Comparison of ENCODE assay signal across 8 cellular contexts in genomic region chr11:44095506-44096359, GRCh38. TPM values are rescaled to one million over a fixed set of nuclear protein-coding genes. Genes with fewer than 3 reads are reported as not detected.
DNase-seq lines count a peak whose midpoint lies in the region; ATAC-seq and TF ChIP-seq lines count a peak whose summit lies in the region.

TSS of gene EXT2 (plus strand) at chr11:44095678. CDS start at chr11:44107713, 12,035 bp downstream.

- peak; percentile 54 for TF ChIP-seq POLR2A in transverse colon (IDR thresholded peaks at IDR 0.05)

- H3K27ac ChIP-seq in cardiac muscle cell (peak within 1 kb of the TSS; percentile 86), transverse colon (peak within 1 kb of the TSS; percentile 75 to 89 (median 84))

- peak; percentile 98 for TF ChIP-seq CTCF in GM12874 (IDR thresholded peaks at IDR 0.05; ENCODE audit: insufficient read depth, low read depth, low read length)
- TF ChIP-seq CTCF in cardiac muscle cell (IDR thresholded peaks at IDR 0.05; ENCODE audit: low read depth, low read length): peak; percentile 86
- peak; percentile 76 to 90 (median 88) for TF ChIP-seq CTCF in transverse colon (IDR thresholded peaks at IDR 0.05)

- H3K4me1 ChIP-seq in cardiac muscle cell (ENCODE audit: low read depth) (no peaks in the 10 kb centered on the region), transverse colon (peaks cover 7 to 24% (median 11%) of the 10 kb centered on the region in 4 donors)

- TF ChIP-seq EP300 in transverse colon (IDR thresholded peaks at IDR 0.05; ENCODE audit: low read depth): no peak

- H3K4me3 ChIP-seq in cardiac muscle cell (peak within 1 kb of the TSS; percentile 71), transverse colon (peak within 1 kb of the TSS; percentile 66 to 88 (median 82))

- intact Hi-C loops in transverse colon (cut with DNase I; ENCODE audit: low total_unique reads): no loop called here

- peak; percentile 94 for ATAC-seq in HG02642 (IDR thresholded peaks at IDR 0.05; ENCODE audit: poor library complexity, unreplicated experiment)

- in situ Hi-C loops in transverse colon (cut with MboI; ENCODE audit: low pct_ligation_motif_present in 1 of 4, low pct_unique_long_range_greater_than_20kb in 1 of 4, low sequenced_read_pairs in 3 of 4): loop anchor here in 2 of 4 donors (10.0 to 25.0 kb wide), 2 partner anchors 442 to 449 kb away; no protein-coding TSS in a partner anchor

- H3K9me3 ChIP-seq in cardiac muscle cell (ENCODE audit: low read depth) (no peaks in the 10 kb centered on the region), transverse colon (no peaks in the 10 kb centered on the region)

- no peaks in the 10 kb centered on the region for H3K27me3 ChIP-seq in cardiac muscle cell
- H3K27me3 ChIP-seq in transverse colon: no peaks in the 10 kb centered on the region

- H3K36me3 ChIP-seq in cardiac muscle cell (no peaks in the 10 kb centered on the region), transverse colon (no peaks in the 10 kb centered on the region)

- DNase-seq in NCI-H1105 (lab: John Stamatoyannopoulos, UW) (peak; percentile 73), SW 1271 (lab: John Stamatoyannopoulos, UW) (peak; percentile 35 to 71), cardiac muscle cell (ENCODE audit: low read depth in 1 of 2, low spot score in 1 of 2) (peak; percentile 88 to 90), pons (ENCODE audit: low spot score) (peak; percentile 75), transverse colon (peak; percentile 91)
- peak; percentile 74 for DNase-seq in activated naive CD8-positive, alpha-beta T cell treated with anti-CD3 and anti-CD28 coated beads, Interleukin-2, amount 50 U/mL, for 16 hours (ENCODE audit: low read depth, low spot score)

- WGBS in transverse colon (ENCODE audit: low coverage in 1 of 2), 2 donors: 0 to 2% methylated on average over 10 to 68 of the region's 83 CpGs

RNA-seq across cellular contexts. Expression of gene EXT2, which starts in this region (rescaled TPM):
- 53.1 and 109 TPM in 2 replicates for total RNA-seq in cardiac muscle cell
- polyA plus RNA-seq in cardiac muscle cell: 44.1 and 54.1 TPM in 2 replicates
- 10 to 100 TPM; 32.2 to 82.9 (median 59.6) TPM for total RNA-seq in transverse colon

Comparison
In these comparisons a context has a peak if more than half of its experiments do, and no peak if none do; other contexts are left out.
1. Peak in every context shown above with its lines: DNase-seq, ATAC-seq, H3K4me3 ChIP-seq and H3K27ac ChIP-seq.